13 cellular contexts compared by ENCODE assay signal in the genomic region with DNA sequence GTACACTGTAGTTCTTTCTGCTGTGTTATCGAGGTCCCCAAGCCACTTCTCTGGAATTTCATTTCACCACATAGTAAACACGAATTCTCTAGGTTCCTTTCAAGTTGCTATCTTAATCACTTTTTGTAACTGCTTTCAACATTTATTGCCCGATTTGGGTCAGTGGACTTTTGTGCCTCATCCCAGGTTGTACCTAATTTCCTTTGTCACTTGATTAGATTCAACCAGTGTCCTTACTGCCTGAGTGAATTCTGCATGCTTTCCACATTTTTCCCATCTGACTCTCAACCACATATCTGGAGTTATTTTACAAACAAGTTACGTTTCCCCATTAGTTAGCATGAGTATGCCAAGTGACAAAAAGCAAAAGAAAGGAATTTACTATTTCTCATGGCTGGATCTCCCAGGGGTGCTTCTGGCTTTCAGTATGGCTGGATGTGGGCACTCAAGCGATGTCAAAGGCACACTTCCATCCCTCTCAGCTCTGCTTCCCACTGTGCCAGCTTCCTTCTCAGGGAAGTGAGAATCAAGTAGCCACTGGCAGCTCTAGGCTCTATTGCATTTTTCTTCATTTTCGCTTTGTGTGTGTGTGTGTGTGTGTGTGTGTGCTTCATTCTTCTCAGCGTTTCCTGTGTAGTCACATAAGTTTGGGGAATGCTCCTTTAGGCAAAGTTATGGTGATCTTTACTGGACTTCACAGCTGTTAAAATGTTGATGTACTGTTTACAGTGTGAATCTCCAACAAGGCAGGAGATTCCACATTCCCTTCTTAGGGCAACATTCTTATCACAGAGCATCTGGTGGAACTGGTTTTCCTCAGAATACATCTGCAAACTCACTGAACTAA.
DNase-seq lines count a peak whose midpoint lies in the region; ATAC-seq, FAIRE-seq and TF ChIP-seq lines count a peak whose summit lies in the region.
"Had no signal": no experiment of that assay in that cellular context is flagged by ENCODE, and none has a peak within 500 bp of the region (broad histone marks: within the 10 kb centered on the region; RNA-seq: fewer than 3 reads in every experiment).

No MANE protein-coding gene starts in this region.

- no peak for TF ChIP-seq POLR2A in A549 (IDR thresholded peaks at IDR 0.05; ENCODE audit: low read length)

- H3K27ac ChIP-seq in A549, result peak overlapping the region; percentile 85 to 93
- H3K27ac ChIP-seq: C4-2B had no signal

- H3K36me3 Mint-ChIP-seq in HFFc6 (ENCODE audit: low read depth), result peaks cover 9% of the 10 kb centered on the region; the same call in 1 of the 2 replicates
- H3K36me3 Mint-ChIP-seq: naive B cell had no signal

- DNase-seq in A549 (ENCODE audit: low read depth in 1 of 2, low spot score in 1 of 2) (no peak), HFFc6 (peak; percentile 88), astrocyte of the hippocampus (ENCODE audit: low read depth, low spot score) (peak; percentile 93), iris pigment epithelial cell (ENCODE audit: low read depth) (peak; percentile 81), OCI-M1 (lab: John Stamatoyannopoulos, UW) (no peak)
- DNase-seq: activated CD8-positive, alpha-beta memory T cell treated with anti-CD3 and anti-CD28 coated beads, Interleukin-2, amount 50 U/mL, for 4 hours; MV-4-11; naive B cell; SHP77 treated with DMSO at 0.1 percent for 48 hours had no signal

- H3K4me3 ChIP-seq in A549, result no peak overlapping the region

- H3K27ac Mint-ChIP-seq in HFFc6, result peak overlapping the region; percentile 90
- H3K27ac Mint-ChIP-seq: naive B cell had no signal

- peak overlapping the region; percentile 35; the same call in 2 of the 3 replicates for H3K4me2 ChIP-seq in A549

- no peak for ATAC-seq in A549
- ATAC-seq in HG03571 (IDR thresholded peaks at IDR 0.05; ENCODE audit: unreplicated experiment), result no peak
- ATAC-seq in GM18511 (IDR thresholded peaks at IDR 0.05; ENCODE audit: unreplicated experiment), result no peak
- no peak for ATAC-seq in GM19467 (IDR thresholded peaks at IDR 0.05; ENCODE audit: unreplicated experiment)

- TF ChIP-seq CTCF in A549 (IDR thresholded peaks at IDR 0.05) (no peak), HFFc6 (IDR thresholded peaks at IDR 0.05) (no peak)

- TF ChIP-seq RAD21 in A549 (conservative IDR thresholded peaks at IDR 0.05 in 1 of 2, IDR thresholded peaks at IDR 0.05 in 1 of 2), result no peak

- peaks cover 73% of the 10 kb centered on the region for H3K4me1 ChIP-seq in A549

- H3K4me3 Mint-ChIP-seq in HFFc6, result peak overlapping the region; percentile 81
- H3K4me3 Mint-ChIP-seq: naive B cell had no signal

- CTCF ChIA-PET in A549 (lab: Yijun Ruan, JAX), result interaction anchor here (0.5 to 1.5 kb wide), 5 partner anchors 8 to 100 kb away, joined by 3 read pairs; no protein-coding TSS in a partner anchor

- TF ChIP-seq EP300 in A549 (IDR thresholded peaks at IDR 0.05), result no peak

- peaks cover 71% of the 10 kb centered on the region for H3K4me1 Mint-ChIP-seq in HFFc6 (ENCODE audit: low read depth)
- H3K4me1 Mint-ChIP-seq: naive B cell had no signal

- 63% methylated on average over 7 of the region's 7 CpGs for WGBS in A549 (ENCODE audit: missing lambda C conversion rate)

- no peaks in the 10 kb centered on the region for H3K9me3 ChIP-seq in A549

- no peaks in the 10 kb centered on the region for H3K9me3 Mint-ChIP-seq in HFFc6
- H3K9me3 Mint-ChIP-seq: naive B cell had no signal

- no peak for FAIRE-seq in A549 (lab: Jason Lieb, UNC)

- POLR2A ChIA-PET in A549 (lab: Yijun Ruan, JAX), result no interaction called here

- H3K27me3 Mint-ChIP-seq in HFFc6 (ENCODE audit: insufficient read depth), result peaks cover 3% of the 10 kb centered on the region

TF ChIP-seq in A549, 52 proteins besides CTCF, POLR2A, EP300 and RAD21:
- no peak for TF ChIP-seq CHD4 (IDR thresholded peaks at IDR 0.05; ENCODE audit: borderline replicate concordance)
- no peak for TF ChIP-seq NR3C1 (IDR thresholded peaks at IDR 0.05)
- TF ChIP-seq TP53 (CRISPR knock-in tag; IDR thresholded peaks at IDR 0.05), result no peak
- no peak for TF ChIP-seq FOSB (CRISPR knock-in tag; IDR thresholded peaks at IDR 0.05)
- no peak for TF ChIP-seq ZSCAN20 (CRISPR knock-in tag; IDR thresholded peaks at IDR 0.05)
- no peak for TF ChIP-seq RFX5 (IDR thresholded peaks at IDR 0.05)
- TF ChIP-seq JUNB (IDR thresholded peaks at IDR 0.05), result no peak
- TF ChIP-seq CEBPB (IDR thresholded peaks at IDR 0.05), result no peak
- TF ChIP-seq SREBF2 (IDR thresholded peaks at IDR 0.05), result no peak
- TF ChIP-seq KDM5A (IDR thresholded peaks at IDR 0.05), result no peak
- TF ChIP-seq, protein P1, sequence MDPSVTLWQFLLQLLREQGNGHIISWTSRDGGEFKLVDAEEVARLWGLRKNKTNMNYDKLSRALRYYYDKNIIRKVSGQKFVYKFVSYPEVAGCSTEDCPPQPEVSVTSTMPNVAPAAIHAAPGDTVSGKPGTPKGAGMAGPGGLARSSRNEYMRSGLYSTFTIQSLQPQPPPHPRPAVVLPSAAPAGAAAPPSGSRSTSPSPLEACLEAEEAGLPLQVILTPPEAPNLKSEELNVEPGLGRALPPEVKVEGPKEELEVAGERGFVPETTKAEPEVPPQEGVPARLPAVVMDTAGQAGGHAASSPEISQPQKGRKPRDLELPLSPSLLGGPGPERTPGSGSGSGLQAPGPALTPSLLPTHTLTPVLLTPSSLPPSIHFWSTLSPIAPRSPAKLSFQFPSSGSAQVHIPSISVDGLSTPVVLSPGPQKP (IDR thresholded peaks at IDR 0.05; ENCODE audit: low read depth, low read length), result no peak
- TF ChIP-seq CBX8 (IDR thresholded peaks at IDR 0.05), result no peak
- no peak for TF ChIP-seq NFE2L2 (conservative IDR thresholded peaks at IDR 0.05; ENCODE audit: low read length)
TF ChIP-seq in A549: peak in this region for 0.

Comparison
In these comparisons a context has a peak if more than half of its experiments do, and no peak if none do; other contexts are left out.
1. DNase-seq: peak in HFFc6 (single experiment), astrocyte of the hippocampus (single experiment) and iris pigment epithelial cell (single experiment); none in A549 (0 of 2) and OCI-M1 (single experiment).